Comparison of ENCODE assay signal across 2 cellular contexts in genomic region chr4:53858744-53859143, GRCh38.
A peak's percentile ranks its signal among the peaks of the same experiment; 100 is the strongest.
TF ChIP-seq lines count a peak whose summit lies in the region.

No MANE protein-coding gene starts in this region.

TF ChIP-seq in HEK293, 187 proteins besides CTCF, POLR2A, EP300 and RAD21:
- TF ChIP-seq ZNF558 (tag by site-specific recombination; IDR thresholded peaks at IDR 0.05) (peak; percentile 93), ZFP41 (tag by site-specific recombination; IDR thresholded peaks at IDR 0.05; ENCODE audit: borderline replicate concordance) (no peak)
- TF ChIP-seq, protein P1, sequence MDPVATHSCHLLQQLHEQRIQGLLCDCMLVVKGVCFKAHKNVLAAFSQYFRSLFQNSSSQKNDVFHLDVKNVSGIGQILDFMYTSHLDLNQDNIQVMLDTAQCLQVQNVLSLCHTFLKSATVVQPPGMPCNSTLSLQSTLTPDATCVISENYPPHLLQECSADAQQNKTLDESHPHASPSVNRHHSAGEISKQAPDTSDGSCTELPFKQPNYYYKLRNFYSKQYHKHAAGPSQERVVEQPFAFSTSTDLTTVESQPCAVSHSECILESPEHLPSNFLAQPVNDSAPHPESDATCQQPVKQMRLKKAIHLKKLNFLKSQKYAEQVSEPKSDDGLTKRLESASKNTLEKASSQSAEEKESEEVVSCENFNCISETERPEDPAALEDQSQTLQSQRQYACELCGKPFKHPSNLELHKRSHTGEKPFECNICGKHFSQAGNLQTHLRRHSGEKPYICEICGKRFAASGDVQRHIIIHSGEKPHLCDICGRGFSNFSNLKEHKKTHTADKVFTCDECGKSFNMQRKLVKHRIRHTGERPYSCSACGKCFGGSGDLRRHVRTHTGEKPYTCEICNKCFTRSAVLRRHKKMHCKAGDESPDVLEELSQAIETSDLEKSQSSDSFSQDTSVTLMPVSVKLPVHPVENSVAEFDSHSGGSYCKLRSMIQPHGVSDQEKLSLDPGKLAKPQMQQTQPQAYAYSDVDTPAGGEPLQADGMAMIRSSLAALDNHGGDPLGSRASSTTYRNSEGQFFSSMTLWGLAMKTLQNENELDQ (tag by site-specific recombination; IDR thresholded peaks at IDR 0.05; ENCODE audit: low read depth): no peak

TF ChIP-seq in endothelial cell of umbilical vein, 7 proteins besides CTCF, POLR2A, EP300 and RAD21:
- TF ChIP-seq FOS (IDR thresholded peaks at IDR 0.05; ENCODE audit: borderline replicate concordance, insufficient read depth, low read length) (no peak), JUN (IDR thresholded peaks at IDR 0.05; ENCODE audit: borderline replicate concordance, insufficient read depth, insufficient read length, low read depth) (no peak), EZH2 (IDR thresholded peaks at IDR 0.05; ENCODE audit: borderline replicate concordance, low read depth, low read length, severe bottlenecking) (no peak), MYC (IDR thresholded peaks at IDR 0.05; ENCODE audit: low read depth, low read length) (no peak), GATA2 (IDR thresholded peaks at IDR 0.05; ENCODE audit: insufficient read depth, insufficient read length, low read depth, low read length) (no peak), POLR2AphosphoS5 (IDR thresholded peaks at IDR 0.05; ENCODE audit: insufficient read depth, low read depth, low read length) (no peak)
- TF ChIP-seq, protein P2, sequence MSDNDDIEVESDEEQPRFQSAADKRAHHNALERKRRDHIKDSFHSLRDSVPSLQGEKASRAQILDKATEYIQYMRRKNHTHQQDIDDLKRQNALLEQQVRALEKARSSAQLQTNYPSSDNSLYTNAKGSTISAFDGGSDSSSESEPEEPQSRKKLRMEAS (IDR thresholded peaks at IDR 0.05; ENCODE audit: insufficient read depth, insufficient read length): no peak
